28 cellular contexts compared by ENCODE assay signal in the genomic region with DNA sequence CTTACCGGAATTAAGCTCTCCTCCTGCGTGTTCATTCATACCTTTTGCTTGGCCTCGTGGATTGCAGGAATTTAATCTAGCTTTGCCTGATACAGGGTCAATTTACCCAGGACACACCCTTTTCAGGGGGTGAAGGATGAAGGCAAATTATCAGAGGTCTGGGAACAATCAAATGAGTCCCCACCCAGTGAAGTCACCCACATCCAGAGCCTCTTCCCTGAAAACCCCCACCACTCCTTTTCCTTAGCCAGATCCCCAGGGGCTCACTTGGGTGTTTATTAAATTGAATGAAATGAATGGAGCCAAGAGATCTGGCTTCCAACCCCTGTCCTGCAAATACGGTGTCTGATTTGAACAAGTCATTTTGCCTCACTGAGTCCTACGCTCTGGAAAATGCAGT. TPM values are rescaled to one million over a fixed set of nuclear protein-coding genes. Genes with fewer than 3 reads are reported as not detected.
"Had no signal": no experiment of that assay in that cellular context is flagged by ENCODE, and none has a peak within 500 bp of the region (broad histone marks: within the 10 kb centered on the region; RNA-seq: fewer than 3 reads in every experiment).

No MANE protein-coding gene starts in this region.

- H3K4me1 ChIP-seq: left lung, lower lobe of right lung, neural progenitor cell, parathyroid adenoma, right atrium auricular region, testis, thyroid gland, transverse colon, uterus had no signal

- H3K27ac Mint-ChIP-seq: naive B cell; natural killer cell; nephron progenitor cell; neural progenitor cell; stimulated activated naive B cell treated with anti-CD40 and anti-IgM and Interleukin-4, amounts not matched to agents 10 μg/mL and 1 μg/mL and 100 μg/mL, for 72 hours had no signal

- H3K36me3 Mint-ChIP-seq: naive B cell; natural killer cell; neural progenitor cell; stimulated activated naive B cell treated with anti-CD40 and anti-IgM and Interleukin-4, amounts not matched to agents 10 μg/mL and 1 μg/mL and 100 μg/mL, for 72 hours had no signal

- H3K4me2 ChIP-seq: neural progenitor cell had no signal

- H3K9ac ChIP-seq: neural progenitor cell, parathyroid adenoma had no signal

- H3K4me3 ChIP-seq: heart left ventricle, left lung, lower lobe of right lung, neural progenitor cell, right atrium auricular region, skin epidermis, stomach, testis, thyroid gland, transverse colon, uterus had no signal

- H3K36me3 ChIP-seq: heart left ventricle, left lung, lower lobe of right lung, neural progenitor cell, neutrophil, right atrium auricular region, stomach, thyroid gland, transverse colon, uterus had no signal

- H2AFZ ChIP-seq: neural progenitor cell, parathyroid adenoma had no signal

- H3K27me3 ChIP-seq: heart left ventricle, left lung, neural progenitor cell, neutrophil, right atrium auricular region, stomach, testis, thyroid gland, transverse colon, uterus had no signal

- H3K27ac ChIP-seq: left lung, lower lobe of right lung, neural progenitor cell, neutrophil, parathyroid adenoma, right atrium auricular region, skin epidermis, testis, thyroid gland, transverse colon, uterus had no signal

- H3K4me3 Mint-ChIP-seq: naive B cell; natural killer cell; nephron progenitor cell; neural progenitor cell; stimulated activated naive B cell treated with anti-CD40 and anti-IgM and Interleukin-4, amounts not matched to agents 10 μg/mL and 1 μg/mL and 100 μg/mL, for 72 hours had no signal

- H3K9me3 ChIP-seq: heart left ventricle, left lung, lower lobe of right lung, neutrophil, right atrium auricular region, stomach, testis, thyroid gland, transverse colon, uterus had no signal

- H3K4me1 Mint-ChIP-seq: naive B cell; natural killer cell; neural progenitor cell; stimulated activated naive B cell treated with anti-CD40 and anti-IgM and Interleukin-4, amounts not matched to agents 10 μg/mL and 1 μg/mL and 100 μg/mL, for 72 hours had no signal

- ATAC-seq: left lung; lower lobe of right lung; natural killer cell; sciatic nerve; stimulated activated naive B cell treated with anti-CD40 and anti-IgM and Interleukin-4, amounts not matched to agents 10 μg/mL and 1 μg/mL and 100 μg/mL, for 72 hours; stimulated activated naive CD8-positive, alpha-beta T cell treated with anti-CD3 and anti-CD28 coated beads, Interleukin-15, Interleukin-2, amounts not matched to agents 100 U/mL and 50 U/mL, for 24 hours had no signal

- H3K9me3 Mint-ChIP-seq: natural killer cell; nephron progenitor cell; neural progenitor cell; stimulated activated naive B cell treated with anti-CD40 and anti-IgM and Interleukin-4, amounts not matched to agents 10 μg/mL and 1 μg/mL and 100 μg/mL, for 72 hours had no signal

- DNase-seq: heart left ventricle; islet precursor cell; left lung; lower lobe of right lung; mammary epithelial cell; mesenchymal stem cell; naive B cell; natural killer cell; nephron progenitor cell; occipital lobe; stimulated activated CD4-positive, alpha-beta T cell treated with anti-CD3 and anti-CD28 coated beads, Interleukin-12 subunit alpha, Interleukin-12 subunit beta, amount 100 ng/mL, for 4 hours; stimulated activated CD4-positive, alpha-beta T cell treated with anti-CD3 and anti-CD28 coated beads, Interleukin-15, amount 100 ng/mL, for 24 hours; stimulated activated CD4-positive, alpha-beta T cell treated with anti-CD3 and anti-CD28 coated beads, Interleukin-2, amount 100 ng/mL, for 24 hours; stimulated activated CD4-positive, alpha-beta T cell treated with anti-CD3 and anti-CD28 coated beads, Interleukin-4, amount 100 ng/mL, for 1 hour; stimulated activated naive B cell treated with anti-CD40 and anti-IgM and Interleukin-4, amounts not matched to agents 10 μg/mL and 1 μg/mL and 100 μg/mL, for 72 hours; stimulated activated naive CD8-positive, alpha-beta T cell treated with anti-CD3 and anti-CD28 coated beads, Interleukin-15, Interleukin-2, amounts not matched to agents 100 U/mL and 50 U/mL, for 24 hours; stomach; testis; thyroid gland; transverse colon; uterus had no signal

- H3K79me2 ChIP-seq: parathyroid adenoma had no signal

RNA-seq across cellular contexts. Expression of a gene that starts 57.2 kb away (rescaled TPM):
- total RNA-seq: osteocyte had no signal
- polyA plus RNA-seq: mammary epithelial cell had no signal
